Comparison of ENCODE assay signal across 15 cellular contexts in genomic region chr7:44378744-44379143, GRCh38. TPM values are rescaled to one million over a fixed set of nuclear protein-coding genes. Genes with fewer than 3 reads are reported as not detected.
DNase-seq lines count a peak whose midpoint lies in the region; ATAC-seq, FAIRE-seq and TF ChIP-seq lines count a peak whose summit lies in the region.
"Had no signal": no experiment of that assay in that cellular context is flagged by ENCODE, and none has a peak within 500 bp of the region (broad histone marks: within the 10 kb centered on the region; RNA-seq: fewer than 3 reads in every experiment).

No MANE protein-coding gene starts in this region.

- no peak overlapping the region for H2AFZ ChIP-seq in K562 (ENCODE audit: low read depth, low read length)
- H2AFZ ChIP-seq in neuronal stem cell (ENCODE audit: low read length): no peak overlapping the region

- no peak overlapping the region for H3K4ac ChIP-seq in neuronal stem cell (ENCODE audit: low read length)

- POLR2A ChIA-PET in CD4-positive, alpha-beta T cell (lab: Charles Lee): no interaction called here
- POLR2A ChIA-PET in K562 (lab: Yijun Ruan, JAX): interaction anchor here (1.2 to 2.8 kb wide), 2 partner anchors 11 to 73 kb away, joined by 4 to 12 read pairs; no protein-coding TSS in a partner anchor

- H3K4me1 ChIP-seq in K562 (replicated peaks in 1 of 2; ENCODE audit: control insufficient read depth in 2 of 2, insufficient read depth in 2 of 2, low read length in 2 of 2) (peaks cover 3 to 4% of the 10 kb centered on the region in 2 experiments; a peak in 4 of 5 replicates), neuronal stem cell (ENCODE audit: control insufficient read depth in 2 of 2, insufficient read depth in 1 of 2, low read depth in 1 of 2, low read length in 2 of 2) (peaks cover 0 to 2% of the 10 kb centered on the region in 2 donors)
- H3K4me1 ChIP-seq: transverse colon had no signal

- no peak overlapping the region for H3K14ac ChIP-seq in neuronal stem cell (ENCODE audit: low read length)

- no peak for TF ChIP-seq POLR2A in K562 (conservative IDR thresholded peaks at IDR 0.05)

- no peak for TF ChIP-seq CTCF in CD4-positive, alpha-beta T cell (IDR thresholded peaks at IDR 0.05)
- TF ChIP-seq CTCF in K562 (IDR thresholded peaks at IDR 0.05 in 2 of 3, conservative IDR thresholded peaks at IDR 0.05 in 1 of 3; ENCODE audit: insufficient read depth in 2 of 3, low read depth in 1 of 3, low read length in 3 of 3): no peak

- H3K79me2 ChIP-seq in K562 (ENCODE audit: control insufficient read depth, insufficient read depth, low read length): no peaks in the 10 kb centered on the region

- H3K9ac ChIP-seq in K562 (ENCODE audit: insufficient read depth in 1 of 2, low read depth in 2 of 2, low read length in 2 of 2) (no peak overlapping the region), neuronal stem cell (ENCODE audit: low read depth, low read length, poor library complexity) (no peak overlapping the region)

- H3K27ac ChIP-seq in CD4-positive, alpha-beta T cell (ENCODE audit: low read depth, low read length): no peak overlapping the region
- H3K27ac ChIP-seq in K562 (ENCODE audit: extremely low read depth, low read depth, low read length): no peak overlapping the region
- H3K27ac ChIP-seq in neuronal stem cell (replicated peaks; ENCODE audit: low read length): no peak overlapping the region
- H3K27ac ChIP-seq: transverse colon had no signal

- no peak overlapping the region for H2BK5ac ChIP-seq in neuronal stem cell (ENCODE audit: low read length)

- H3K4me2 ChIP-seq in K562 (ENCODE audit: insufficient read depth, low read length): no peak overlapping the region; the same call in 1 of the 2 replicates
- no peak overlapping the region for H3K4me2 ChIP-seq in neuronal stem cell (ENCODE audit: insufficient read depth, low read length, poor library complexity, severe bottlenecking)

- H3K36me3 ChIP-seq in K562 (ENCODE audit: control insufficient read depth, insufficient read depth, low read length): no peaks in the 10 kb centered on the region
- peaks cover 8% of the 10 kb centered on the region in 2 donors for H3K36me3 ChIP-seq in neuronal stem cell (replicated peaks in 1 of 2; ENCODE audit: control insufficient read depth in 2 of 2, insufficient read depth in 2 of 2, low read length in 2 of 2)
- H3K36me3 ChIP-seq: transverse colon had no signal

- H2AK5ac ChIP-seq in neuronal stem cell (ENCODE audit: low read depth, low read length): no peak overlapping the region

- no peaks in the 10 kb centered on the region for H3K79me1 ChIP-seq in neuronal stem cell (ENCODE audit: low read depth, low read length)

- H3K36me3 Mint-ChIP-seq in CD4-positive, alpha-beta T cell (ENCODE audit: low read depth): peaks cover 8% of the 10 kb centered on the region
- peaks cover 3% of the 10 kb centered on the region for H3K36me3 Mint-ChIP-seq in memory B cell

- FAIRE-seq in HTR-8/SVneo (lab: Jason Lieb, UNC) (peak; percentile 89), K562 (lab: Jason Lieb, UNC) (peak; percentile 32)

- no peak overlapping the region for H3K18ac ChIP-seq in neuronal stem cell (ENCODE audit: low read length)

- H3K9me1 ChIP-seq in K562 (ENCODE audit: control insufficient read depth, insufficient read depth, low read length): peaks cover 8% of the 10 kb centered on the region

- no peak for DNase-seq in CD4-positive, alpha-beta T cell
- peak; percentile 81 for DNase-seq in HTR-8/SVneo (ENCODE audit: insufficient read length, low spot score)
- DNase-seq in K562 (ENCODE audit: extremely low read depth in 1 of 4, low spot score in 3 of 4): no peak
- DNase-seq in memory B cell (ENCODE audit: low spot score in 2 of 2): no peak
- DNase-seq in mucosa of gallbladder (ENCODE audit: low spot score): no peak
- DNase-seq in NCI-H82 (lab: John Stamatoyannopoulos, UW): no peak
- no peak for DNase-seq in NCI-H524 treated with DMSO at 0.1 percent for 48 hours (lab: John Stamatoyannopoulos, UW)
- DNase-seq in neuronal stem cell (ENCODE audit: low spot score): no peak
- DNase-seq: activated naive CD4-positive, alpha-beta T cell treated with Interleukin-2 at 50 U/mL for 16 hours; DND-41; glutamatergic neuron; NCI-H510A; stimulated activated CD4-positive, alpha-beta T cell treated with anti-CD3 and anti-CD28 coated beads, Interleukin-4, amount 100 ng/mL, for 1 hour; transverse colon had no signal

- no peaks in the 10 kb centered on the region for H3K27me3 ChIP-seq in CD4-positive, alpha-beta T cell (ENCODE audit: control insufficient read depth, insufficient read depth, low read length)
- H3K27me3 ChIP-seq in K562 (ENCODE audit: control insufficient read depth in 2 of 2, insufficient read depth in 2 of 2, low read length in 2 of 2) (peaks cover 0 to 11% of the 10 kb centered on the region in 2 experiments; a peak in 2 of 5 replicates), neuronal stem cell (ENCODE audit: control insufficient read depth in 3 of 3, insufficient read depth in 3 of 3, low read depth in 1 of 3, low read length in 3 of 3) (peaks cover 0 to 3% (median 0%) of the 10 kb centered on the region in 3 experiments)
- H3K27me3 ChIP-seq: transverse colon had no signal

- H4K8ac ChIP-seq in neuronal stem cell (ENCODE audit: low read depth, low read length): no peak overlapping the region

- no peaks in the 10 kb centered on the region for H3K27me3 Mint-ChIP-seq in CD4-positive, alpha-beta T cell
- H3K27me3 Mint-ChIP-seq in memory B cell: peaks cover 4% of the 10 kb centered on the region

- H2BK12ac ChIP-seq in neuronal stem cell (ENCODE audit: low read length): no peak overlapping the region

- ATAC-seq in CD4-positive, alpha-beta T cell (ENCODE audit: poor library complexity): no peak
- ATAC-seq in K562 (no peak), memory B cell (ENCODE audit: low read depth) (no peak)

- no TSS peak for BruUV-seq in K562 (replicated peaks; lab: Mats Ljungman, UMichigan)

- 42% methylated on average over 3 of the region's 3 CpGs for WGBS in K562 (ENCODE audit: insufficient coverage, low coverage, missing lambda C conversion rate)
- WGBS in neuronal stem cell (ENCODE audit: extremely low coverage in 2 of 2, insufficient read length in 2 of 2, insufficient replicate concordance in 1 of 2), 2 donors: no CpG with 5 or more reads among the region's 3 CpGs

- intact Hi-C loops in CD4-positive, alpha-beta T cell (cut with DNase I, micrococcal nuclease): no loop called here
- intact Hi-C loops in K562 (cut with micrococcal nuclease): loop anchor here (10.0 kb wide), 1 partner anchor 96 kb away; no protein-coding TSS in a partner anchor

- H2BK120ac ChIP-seq in neuronal stem cell (ENCODE audit: low read depth, low read length): no peak overlapping the region

- no peak for TF ChIP-seq RAD21 in K562 (CRISPR knock-in tag; conservative IDR thresholded peaks at IDR 0.05 in 1 of 2, IDR thresholded peaks at IDR 0.05 in 1 of 2)

- no peak for TF ChIP-seq EP300 in K562 (IDR thresholded peaks at IDR 0.05; ENCODE audit: low read length)

- no peaks in the 10 kb centered on the region for H3K9me3 ChIP-seq in CD4-positive, alpha-beta T cell (ENCODE audit: control insufficient read depth, low read length)
- no peaks in the 10 kb centered on the region for H3K9me3 ChIP-seq in K562 (replicated peaks; ENCODE audit: control insufficient read depth, insufficient read depth, low read depth, low read length)
- H3K9me3 ChIP-seq in neuronal stem cell (replicated peaks in 1 of 2; ENCODE audit: control insufficient read depth in 2 of 2, insufficient read depth in 1 of 2, low read depth in 1 of 2, low read length in 2 of 2): no peaks in the 10 kb centered on the region
- H3K9me3 ChIP-seq: transverse colon had no signal

- H4K91ac ChIP-seq in neuronal stem cell (ENCODE audit: low read depth, low read length, poor library complexity): no peak overlapping the region

- H3K4me1 Mint-ChIP-seq in CD4-positive, alpha-beta T cell (ENCODE audit: low read depth): no peaks in the 10 kb centered on the region
- peaks cover 25% of the 10 kb centered on the region for H3K4me1 Mint-ChIP-seq in memory B cell
- H3K4me1 Mint-ChIP-seq: nephron had no signal

- no peak overlapping the region for H2BK15ac ChIP-seq in neuronal stem cell (ENCODE audit: low read length)

- no peaks in the 10 kb centered on the region for H3K9me3 Mint-ChIP-seq in CD4-positive, alpha-beta T cell
- no peaks in the 10 kb centered on the region for H3K9me3 Mint-ChIP-seq in memory B cell
- H3K9me3 Mint-ChIP-seq: nephron had no signal

- H3K27ac Mint-ChIP-seq in CD4-positive, alpha-beta T cell: peak overlapping the region; percentile 39
- peak overlapping the region; percentile 70 for H3K27ac Mint-ChIP-seq in memory B cell
- H3K27ac Mint-ChIP-seq: nephron had no signal

- H3K4me3 ChIP-seq in K562 (no peak overlapping the region), neuronal stem cell (ENCODE audit: low read length in 2 of 2) (no peak overlapping the region)
- H3K4me3 ChIP-seq: transverse colon had no signal

- in situ Hi-C loops in K562 (cut with MboI): no loop called here

- no peak overlapping the region for H3K23ac ChIP-seq in neuronal stem cell (ENCODE audit: low read depth, low read length, poor library complexity)

- peaks cover 11% of the 10 kb centered on the region; the same call in 1 of the 2 replicates for H4K20me1 ChIP-seq in K562 (replicated peaks; ENCODE audit: control insufficient read depth, insufficient read depth, low read length)

- CTCF ChIA-PET in CD4-positive, alpha-beta T cell (lab: Charles Lee): interaction anchor here (0.6 kb wide), 1 partner anchor 616 kb away, joined by 3 read pairs; no protein-coding TSS in a partner anchor
- CTCF ChIA-PET in K562 (lab: Yijun Ruan, JAX; ENCODE audit: low intra/inter-chr PET ratio): no interaction called here

- no peak overlapping the region for H3K4me3 Mint-ChIP-seq in CD4-positive, alpha-beta T cell
- H3K4me3 Mint-ChIP-seq in memory B cell: no peak overlapping the region
- H3K4me3 Mint-ChIP-seq: nephron had no signal

RNA-seq across cellular contexts. Expression of gene CAMK2B, which starts 53.4 kb away (rescaled TPM):
- total RNA-seq in CD4-positive, alpha-beta T cell: not detected
- total RNA-seq in K562 (2011; cell fraction: chromatin; rRNA removed; ENCODE audit: low replicate concordance): 0.23 TPM in 1 of 2 replicates, not detected in the other
- 0.26 and 0.50 TPM in 2 replicates for total RNA-seq in K562 (2011; cell fraction: nucleolus; rRNA removed)
- not detected in 2 replicates for total RNA-seq in K562 (2011; cell fraction: nucleoplasm; rRNA removed)
- total RNA-seq in K562 (2014; rRNA removed) (0.09 and 0.16 TPM in 2 replicates), K562 (2014; rRNA removed; fragmentation: Illumina TruSeq; extraction: Trizol) (not detected in 2 replicates), K562 (2015; rRNA removed; fragmentation: Illumina TruSeq; extraction: Trizol) (0.04 TPM in 2 replicates), K562 (2021) (0.29 TPM in 1 of 2 replicates, not detected in the other), mucosa of gallbladder (0.23 TPM)
- polyA plus RNA-seq in K562 (2011; rRNA removed) (0.04 and 0.12 TPM in 2 replicates), K562 (2014; fragmentation: Illumina TruSeq; extraction: Trizol) (0.07 and 0.10 TPM in 2 replicates), K562 (2014; fragmentation: Nextera tagmentation; extraction: Ambion mirVana) (not detected), K562 (2014; rRNA removed) (0.05 and 0.08 TPM in 2 replicates)
- polyA plus RNA-seq in K562 (2011; cell fraction: cytosol; rRNA removed): 0.04 and 0.13 TPM in 2 replicates
- 0.10 and 0.18 TPM in 2 replicates for polyA plus RNA-seq in K562 (2011; cell fraction: nucleus; rRNA removed)
- polyA plus RNA-seq in K562 (2012): 0.09 and 0.18 TPM in 2 replicates
- polyA minus RNA-seq in K562 (2011; rRNA and poly(A)+ RNA removed): not detected in 2 replicates
- not detected in 2 replicates for polyA minus RNA-seq in K562 (2011; cell fraction: cytosol; rRNA and poly(A)+ RNA removed)
- polyA minus RNA-seq in K562 (2011; cell fraction: nucleus; rRNA and poly(A)+ RNA removed): not detected in 2 replicates
- 0.79 TPM for polyA plus RNA-seq in neuronal stem cell (2013, experiment 1 of 2)
- polyA plus RNA-seq in neuronal stem cell (2013, experiment 2 of 2): 0.65 TPM
